In genomic region chr16:74738134-74738541, GRCh38 we compare ENCODE assay signal across 17 cellular contexts. TPM values are rescaled to one million over a fixed set of nuclear protein-coding genes. Genes with fewer than 3 reads are reported as not detected.
DNase-seq lines count a peak whose midpoint lies in the region; ATAC-seq and TF ChIP-seq lines count a peak whose summit lies in the region.
"Had no signal": no experiment of that assay in that cellular context is flagged by ENCODE, and none has a peak within 500 bp of the region (broad histone marks: within the 10 kb centered on the region; RNA-seq: fewer than 3 reads in every experiment).

No MANE protein-coding gene starts in this region.

- H3K27me3 ChIP-seq in esophagus squamous epithelium = peaks cover 0 to 7% (median 0%) of the 10 kb centered on the region in 4 donors
- H3K27me3 ChIP-seq: body of pancreas, ovary, upper lobe of left lung had no signal

- H3K4me1 Mint-ChIP-seq in activated naive CD4-positive, alpha-beta T cell treated with anti-CD3 and anti-CD28 coated beads, Interleukin-2, amount 10 ng/mL, durations not matched to agents 7 days and 5 days = no peaks in the 10 kb centered on the region
- H3K4me1 Mint-ChIP-seq in T-helper 17 cell = peaks cover 3% of the 10 kb centered on the region

- TF ChIP-seq CTCF in esophagus squamous epithelium (IDR thresholded peaks at IDR 0.05) = no peak

- H3K4me1 ChIP-seq in esophagus squamous epithelium = peaks cover 0 to 42% (median 7%) of the 10 kb centered on the region in 3 donors
- H3K4me1 ChIP-seq: upper lobe of left lung had no signal

- DNase-seq in activated naive CD4-positive, alpha-beta T cell treated with anti-CD3 and anti-CD28 coated beads, Interleukin-2, amount 10 ng/mL, durations not matched to agents 7 days and 5 days = no peak
- no peak for DNase-seq in activated naive CD4-positive, alpha-beta T cell (lab: John Stamatoyannopoulos, UW)
- DNase-seq in T-helper 17 cell (no peak), esophagus squamous epithelium (lab: John Stamatoyannopoulos, UW) (no peak), cerebellum (ENCODE audit: low spot score) (no peak), GF-D8 (lab: John Stamatoyannopoulos, UW) (no peak), amygdala (lab: John Stamatoyannopoulos, UW) (no peak)
- DNase-seq: activated CD4-positive, alpha-beta T cell treated with anti-CD3 and anti-CD28 coated beads for 1 hour; activated T-cell treated with anti-CD3 and anti-CD28 coated beads, Interleukin-2, amount 50 U/mL, for 72 hours; body of pancreas; COR-L47; NCI-H146; ovary had no signal

- no peaks in the 10 kb centered on the region for H3K9me3 Mint-ChIP-seq in activated naive CD4-positive, alpha-beta T cell treated with anti-CD3 and anti-CD28 coated beads, Interleukin-2, amount 10 ng/mL, durations not matched to agents 7 days and 5 days
- H3K9me3 Mint-ChIP-seq: activated T-cell treated with anti-CD3 and anti-CD28 coated beads, Interleukin-2, amount 50 U/mL, for 72 hours had no signal

- H3K27ac Mint-ChIP-seq in activated naive CD4-positive, alpha-beta T cell treated with anti-CD3 and anti-CD28 coated beads, Interleukin-2, amount 10 ng/mL, durations not matched to agents 7 days and 5 days = peak overlapping the region; percentile 3
- peak overlapping the region; percentile 60 for H3K27ac Mint-ChIP-seq in T-helper 17 cell
- H3K27ac Mint-ChIP-seq: activated T-cell treated with anti-CD3 and anti-CD28 coated beads, Interleukin-2, amount 50 U/mL, for 72 hours had no signal

- intact Hi-C loops in esophagus squamous epithelium (cut with DNase I) = no loop called here

- ATAC-seq in T-helper 17 cell = no peak
- ATAC-seq: body of pancreas had no signal

- H3K27ac ChIP-seq in esophagus squamous epithelium (peak overlapping the region in 3 of 4 donors; percentile 7 to 58 (median 19)), temporal lobe (ENCODE audit: low read depth, low read length) (peak overlapping the region; percentile 71)
- H3K27ac ChIP-seq: 22Rv1, body of pancreas, ovary, upper lobe of left lung had no signal

- 11 to 25% methylated on average over 3 to 9 of the region's 9 CpGs for WGBS in esophagus squamous epithelium, 2 donors

- H3K9me3 ChIP-seq in T-helper 17 cell (ENCODE audit: control insufficient read depth, low read length, poor library complexity, severe bottlenecking) = no peaks in the 10 kb centered on the region
- H3K9me3 ChIP-seq in esophagus squamous epithelium = no peaks in the 10 kb centered on the region
- H3K9me3 ChIP-seq: body of pancreas, ovary, upper lobe of left lung had no signal

- CTCF ChIA-PET in activated naive CD4-positive, alpha-beta T cell treated with anti-CD3 and anti-CD28 coated beads, Interleukin-2, amount 10 ng/mL, durations not matched to agents 7 days and 5 days (lab: Charles Lee) = no interaction called here

- no peaks in the 10 kb centered on the region for H3K36me3 ChIP-seq in esophagus squamous epithelium
- H3K36me3 ChIP-seq: ovary, upper lobe of left lung had no signal

- H3K27me3 Mint-ChIP-seq in activated naive CD4-positive, alpha-beta T cell treated with anti-CD3 and anti-CD28 coated beads, Interleukin-2, amount 10 ng/mL, durations not matched to agents 7 days and 5 days = peaks cover 27% of the 10 kb centered on the region
- H3K27me3 Mint-ChIP-seq in T-helper 17 cell = peaks cover 25% of the 10 kb centered on the region

- no peaks in the 10 kb centered on the region for H3K36me3 Mint-ChIP-seq in activated naive CD4-positive, alpha-beta T cell treated with anti-CD3 and anti-CD28 coated beads, Interleukin-2, amount 10 ng/mL, durations not matched to agents 7 days and 5 days
- peaks cover 2% of the 10 kb centered on the region for H3K36me3 Mint-ChIP-seq in T-helper 17 cell (ENCODE audit: low read depth)

- no peak for TF ChIP-seq POLR2A in esophagus squamous epithelium (IDR thresholded peaks at IDR 0.05)

- no peak overlapping the region for H3K4me3 Mint-ChIP-seq in activated naive CD4-positive, alpha-beta T cell treated with anti-CD3 and anti-CD28 coated beads, Interleukin-2, amount 10 ng/mL, durations not matched to agents 7 days and 5 days
- no peak overlapping the region for H3K4me3 Mint-ChIP-seq in T-helper 17 cell
- H3K4me3 Mint-ChIP-seq: activated T-cell treated with anti-CD3 and anti-CD28 coated beads, Interleukin-2, amount 50 U/mL, for 72 hours had no signal

- no peak overlapping the region for H3K4me3 ChIP-seq in esophagus squamous epithelium
- H3K4me3 ChIP-seq: body of pancreas, ovary, upper lobe of left lung had no signal

RNA-seq across cellular contexts. Expression of gene FA2H, which starts 36.5 kb away (rescaled TPM):
- 1 to 10 TPM in 1 of 2 donors, under 1 TPM in 1; 0.73 to 1.7 TPM for total RNA-seq in T-helper 17 cell
- total RNA-seq in esophagus squamous epithelium = 1 to 10 TPM; 2.9 to 4.0 (median 3.3) TPM
- total RNA-seq in temporal lobe = 0.49 TPM
- 0.27 TPM for total RNA-seq in cerebellum
- total RNA-seq: activated T-cell treated with anti-CD3 and anti-CD28 coated beads, Interleukin-2, amount 50 U/mL, for 72 hours; lung microvascular endothelial cell had no signal

RNA-seq across cellular contexts. Expression of gene MLKL, which starts 37.5 kb away (rescaled TPM):
- total RNA-seq in T-helper 17 cell (10 to 100 TPM; 33.8 to 44.8 TPM), esophagus squamous epithelium (10 to 100 TPM; 12.4 to 33.9 (median 22.1) TPM), temporal lobe (0.74 TPM), cerebellum (0.91 TPM)
